ENCODE assay signal across 27 cellular contexts in genomic region chr7:130521552-130521951, GRCh38.
"Had no signal": no experiment of that assay in that cellular context is flagged by ENCODE, and none has a peak within 500 bp of the region (broad histone marks: within the 10 kb centered on the region; RNA-seq: fewer than 3 reads in every experiment).

No MANE protein-coding gene starts in this region.

- FAIRE-seq: astrocyte, bronchial epithelial cell, endometrium, frontal cortex had no signal

- DNase-seq: activated CD4-positive, alpha-beta memory T cell treated with anti-CD3 and anti-CD28 coated beads, Interleukin-2, amount 10 ng/mL, durations not matched to agents 7 days and 5 days; activated CD4-positive, alpha-beta T cell treated with anti-CD3 and anti-CD28 coated beads for 1 hour; activated CD4-positive, alpha-beta T cell treated with anti-CD3 and anti-CD28 coated beads for 4 hours; activated CD4-positive, alpha-beta T cell treated with anti-CD3 and anti-CD28 coated beads, Interleukin-2, amount 10 ng/mL, durations not matched to agents 7 days and 5 days; activated CD4-positive, alpha-beta T cell treated with anti-CD3 and anti-CD28 coated beads, Interleukin-2, amount 50 U/mL, for 4 hours; activated CD8-positive, alpha-beta memory T cell treated with anti-CD3 and anti-CD28 coated beads, Interleukin-2, amount 50 U/mL, for 48 hours; activated gamma-delta T cell; activated naive CD4-positive, alpha-beta T cell; activated naive CD4-positive, alpha-beta T cell treated with anti-CD3 and anti-CD28 coated beads, Interleukin-2, amount 10 ng/mL, durations not matched to agents 7 days and 5 days; activated naive CD8-positive, alpha-beta T cell treated with anti-CD3 and anti-CD28 coated beads, Interleukin-2, amount 10 ng/mL, durations not matched to agents 7 days and 5 days; activated T-cell treated with anti-CD3 and anti-CD28 coated beads for 4 hours; activated T-cell treated with anti-CD3 and anti-CD28 coated beads, Interleukin-2, amount 50 U/mL, for 24 hours; activated T-cell treated with anti-CD3 and anti-CD28 coated beads, Interleukin-2, amount 50 U/mL, for 72 hours; amniotic stem cell; brain microvascular endothelial cell; effector CD8-positive, alpha-beta T cell; foreskin fibroblast; head of caudate nucleus; T-helper 2 cell had no signal

- ATAC-seq: activated naive CD4-positive, alpha-beta T cell treated with anti-CD3 and anti-CD28 coated beads, Interleukin-2, amount 50 U/mL, for 72 hours; activated T-cell treated with anti-CD3 and anti-CD28 coated beads, Interleukin-2, amount 50 U/mL, for 72 hours; esophagus mucosa; WTC11 had no signal

- H3K4me3 ChIP-seq: coronary artery had no signal

- H3K27me3 ChIP-seq: brain microvascular endothelial cell had no signal

- H3K27ac ChIP-seq: brain microvascular endothelial cell, coronary artery had no signal
